ENCODE assay signal across 25 cellular contexts in the genomic region with DNA sequence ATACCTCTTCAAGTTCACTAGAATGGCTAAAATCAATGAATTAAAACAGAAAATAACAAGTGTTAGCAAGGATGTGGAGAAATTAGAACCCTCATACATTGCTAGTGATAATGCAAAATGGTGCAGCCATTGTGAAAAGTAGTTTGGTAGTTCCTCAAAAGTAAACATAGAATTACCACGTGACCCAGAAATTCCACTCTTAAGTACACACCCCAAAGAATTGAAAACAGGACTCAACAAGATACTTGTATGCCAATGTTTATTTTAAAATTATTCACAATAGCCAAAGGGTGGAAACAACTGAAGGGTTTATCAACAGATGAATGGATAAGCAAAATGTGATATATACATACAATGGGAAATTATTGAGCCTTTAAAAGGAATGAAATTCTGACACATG.
"Had no signal": no experiment of that assay in that cellular context is flagged by ENCODE, and none has a peak within 500 bp of the region (broad histone marks: within the 10 kb centered on the region; RNA-seq: fewer than 3 reads in every experiment).

No MANE protein-coding gene starts in this region.

- DNase-seq: activated CD4-positive, alpha-beta T cell treated with anti-CD3 and anti-CD28 coated beads for 48 hours; activated CD4-positive, alpha-beta T cell treated with anti-CD3 and anti-CD28 coated beads, Interleukin-2, amount 50 U/mL, for 4 hours; activated CD4-positive, CD25-positive, alpha-beta regulatory T cell treated with anti-CD3 and anti-CD28 coated beads, Interleukin-2, amount 50 U/mL, for 72 hours; activated CD8-positive, alpha-beta memory T cell treated with anti-CD3 and anti-CD28 coated beads, Interleukin-2, amount 50 U/mL, for 48 hours; activated CD8-positive, alpha-beta T cell treated with anti-CD3 and anti-CD28 coated beads, Interleukin-2, amount 10 ng/mL, durations not matched to agents 7 days and 5 days; activated naive CD4-positive, alpha-beta T cell treated with anti-CD3 and anti-CD28 coated beads, Interleukin-2, amount 50 U/mL, for 16 hours; activated naive CD8-positive, alpha-beta T cell treated with anti-CD3 and anti-CD28 coated beads, Interleukin-2, amount 10 ng/mL, durations not matched to agents 7 days and 5 days; activated T-cell treated with anti-CD3 and anti-CD28 coated beads, Interleukin-2, amount 50 U/mL, for 1 hour; adrenal gland; anterior cingulate cortex; caudate nucleus; colonic mucosa; Kasumi-1; KBM-7; NCI-H187; NCI-H2081; NCI-H2171 treated with DMSO at 0.1 percent for 48 hours; NCI-H226; NK-92 treated with Interleukin-12 subunit alpha and Interleukin-12 subunit beta, amount 100 ng/mL, for 24 hours; Peyer's patch; SHP77; SW 1271 had no signal

- H3K4me1 ChIP-seq: adrenal gland, colonic mucosa, Peyer's patch, SJSA1 had no signal

- H3K4me3 ChIP-seq: adrenal gland, colonic mucosa, Peyer's patch, SJSA1 had no signal

- H3K9me3 ChIP-seq: adrenal gland, colonic mucosa, Peyer's patch, SJSA1 had no signal

- H3K27me3 ChIP-seq: adrenal gland, colonic mucosa, Peyer's patch, SJSA1 had no signal

- H3K36me3 ChIP-seq: adrenal gland, colonic mucosa, Peyer's patch, SJSA1 had no signal

- H3K27ac ChIP-seq: adrenal gland, colonic mucosa, Peyer's patch, SJSA1 had no signal

- ATAC-seq: activated CD8-positive, alpha-beta T cell treated with anti-CD3 and anti-CD28 coated beads, Interleukin-2, amount 10 ng/mL, durations not matched to agents 7 days and 5 days; SK-N-SH treated with all-trans-retinoic acid at 6 μM for 48 hours; WTC11 had no signal
